Comparison of ENCODE assay signal across 1 cellular context in genomic region chr17:79839363-79840203, GRCh38.
TF ChIP-seq lines count a peak whose summit lies in the region.

Gene CBX4, minus strand, starts transcription at chr17:79839440. Its CDS starts 189 bp downstream, at chr17:79839251.

TF ChIP-seq in SK-N-SH, 30 proteins besides CTCF, POLR2A, EP300 and RAD21 (continued from another document):
- TF ChIP-seq, protein P1, sequence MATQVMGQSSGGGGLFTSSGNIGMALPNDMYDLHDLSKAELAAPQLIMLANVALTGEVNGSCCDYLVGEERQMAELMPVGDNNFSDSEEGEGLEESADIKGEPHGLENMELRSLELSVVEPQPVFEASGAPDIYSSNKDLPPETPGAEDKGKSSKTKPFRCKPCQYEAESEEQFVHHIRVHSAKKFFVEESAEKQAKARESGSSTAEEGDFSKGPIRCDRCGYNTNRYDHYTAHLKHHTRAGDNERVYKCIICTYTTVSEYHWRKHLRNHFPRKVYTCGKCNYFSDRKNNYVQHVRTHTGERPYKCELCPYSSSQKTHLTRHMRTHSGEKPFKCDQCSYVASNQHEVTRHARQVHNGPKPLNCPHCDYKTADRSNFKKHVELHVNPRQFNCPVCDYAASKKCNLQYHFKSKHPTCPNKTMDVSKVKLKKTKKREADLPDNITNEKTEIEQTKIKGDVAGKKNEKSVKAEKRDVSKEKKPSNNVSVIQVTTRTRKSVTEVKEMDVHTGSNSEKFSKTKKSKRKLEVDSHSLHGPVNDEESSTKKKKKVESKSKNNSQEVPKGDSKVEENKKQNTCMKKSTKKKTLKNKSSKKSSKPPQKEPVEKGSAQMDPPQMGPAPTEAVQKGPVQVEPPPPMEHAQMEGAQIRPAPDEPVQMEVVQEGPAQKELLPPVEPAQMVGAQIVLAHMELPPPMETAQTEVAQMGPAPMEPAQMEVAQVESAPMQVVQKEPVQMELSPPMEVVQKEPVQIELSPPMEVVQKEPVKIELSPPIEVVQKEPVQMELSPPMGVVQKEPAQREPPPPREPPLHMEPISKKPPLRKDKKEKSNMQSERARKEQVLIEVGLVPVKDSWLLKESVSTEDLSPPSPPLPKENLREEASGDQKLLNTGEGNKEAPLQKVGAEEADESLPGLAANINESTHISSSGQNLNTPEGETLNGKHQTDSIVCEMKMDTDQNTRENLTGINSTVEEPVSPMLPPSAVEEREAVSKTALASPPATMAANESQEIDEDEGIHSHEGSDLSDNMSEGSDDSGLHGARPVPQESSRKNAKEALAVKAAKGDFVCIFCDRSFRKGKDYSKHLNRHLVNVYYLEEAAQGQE (IDR thresholded peaks at IDR 0.05; ENCODE audit: low read depth, low read length): peak; percentile 55; the same call in 1 of the 2 replicates
TF ChIP-seq in SK-N-SH: peak in this region for 11.
